22 cellular contexts compared by ENCODE assay signal in the genomic region with DNA sequence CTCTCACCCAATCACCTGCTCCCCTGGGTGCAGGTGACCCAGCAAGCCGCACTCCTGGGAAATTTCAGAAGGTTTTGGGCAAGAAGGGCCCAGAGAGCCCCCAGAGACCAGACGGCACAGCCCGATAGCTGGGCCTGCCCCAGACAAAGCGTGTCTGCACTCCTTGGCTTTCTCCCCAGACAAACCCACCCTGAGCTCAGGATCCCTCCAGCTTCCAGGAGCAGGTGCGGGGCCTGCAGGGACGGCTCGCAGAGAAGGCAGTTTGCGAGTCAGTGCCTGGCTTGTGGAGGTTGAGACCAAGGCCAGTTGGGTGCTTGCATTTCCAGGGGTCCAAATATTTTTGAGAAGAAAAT. TPM values are rescaled to one million over a fixed set of nuclear protein-coding genes. Genes with fewer than 3 reads are reported as not detected.
DNase-seq lines count a peak whose midpoint lies in the region; ATAC-seq, FAIRE-seq and TF ChIP-seq lines count a peak whose summit lies in the region.
"Had no signal": no experiment of that assay in that cellular context is flagged by ENCODE, and none has a peak within 500 bp of the region (broad histone marks: within the 10 kb centered on the region; RNA-seq: fewer than 3 reads in every experiment).

No MANE protein-coding gene starts in this region.

- H3K4me1 Mint-ChIP-seq in stimulated activated naive B cell treated with anti-CD40 and anti-IgM and Interleukin-4, amounts not matched to agents 10 μg/mL and 1 μg/mL and 100 μg/mL, for 72 hours = peaks cover 32 to 62% of the 10 kb centered on the region in 2 donors
- peaks cover 6% of the 10 kb centered on the region for H3K4me1 Mint-ChIP-seq in activated T-cell treated with anti-CD3 and anti-CD28 coated beads, Interleukin-2, amount 50 U/mL, for 24 hours (ENCODE audit: low read depth)

- peaks cover 0 to 92% (median 71%) of the 10 kb centered on the region in 11 experiments; a peak in 20 of 22 replicates for H4K20me1 ChIP-seq in BLaER1 treated with 17β-estradiol and CSF1 and Interleukin-3, amounts not matched to agents 10 nM and 100 nM
- H4K20me1 ChIP-seq in OCI-LY1 (ENCODE audit: insufficient read depth, low read length) (no peaks in the 10 kb centered on the region), GM12878 (ENCODE audit: control insufficient read depth, insufficient read depth) (no peaks in the 10 kb centered on the region)

- POLR2A ChIA-PET in GM12878 (lab: Charles Lee) = no interaction called here

- H3K27ac ChIP-seq in BLaER1 treated with 17β-estradiol and CSF1 and Interleukin-3, amounts not matched to agents 10 nM and 100 nM = no peak overlapping the region
- H3K27ac ChIP-seq in OCI-LY1 (ENCODE audit: low read depth, low read length, poor library complexity, severe bottlenecking) (peak overlapping the region; percentile 31), GM12878 (ENCODE audit: control insufficient read depth, insufficient read depth) (no peak overlapping the region), gastroesophageal sphincter (no peak overlapping the region)
- H3K27ac ChIP-seq: A549, SJCRH30 had no signal

- peaks cover 18 to 96% (median 91%) of the 10 kb centered on the region in 10 experiments for H3K4me1 ChIP-seq in BLaER1 treated with 17β-estradiol and CSF1 and Interleukin-3, amounts not matched to agents 10 nM and 100 nM
- H3K4me1 ChIP-seq in OCI-LY1 (ENCODE audit: insufficient read depth, low read length, severe bottlenecking) (peaks cover 39% of the 10 kb centered on the region), GM12878 (ENCODE audit: control insufficient read depth, insufficient read depth, low read length) (peaks cover 17% of the 10 kb centered on the region), gastroesophageal sphincter (peaks cover 0 to 54% (median 7%) of the 10 kb centered on the region in 3 donors)
- H3K4me1 ChIP-seq: A549 had no signal

- peak overlapping the region in 10 of 11 experiments; percentile 43 to 92 (median 72); a peak in 18 of 22 replicates for H3K4me2 ChIP-seq in BLaER1 treated with 17β-estradiol and CSF1 and Interleukin-3, amounts not matched to agents 10 nM and 100 nM
- peak overlapping the region; percentile 49; the same call in 1 of the 2 replicates for H3K4me2 ChIP-seq in OCI-LY1 (ENCODE audit: low read length)
- 0 out of 2 replicates have a peak overlapping the region, but pooled peaks have one; percentile 25 for H3K4me2 ChIP-seq in GM12878 (ENCODE audit: control insufficient read depth, insufficient read depth)
- H3K4me2 ChIP-seq: A549, GM23338 had no signal

- H3F3A ChIP-seq in OCI-LY1 (ENCODE audit: insufficient read depth, low read length) = no peaks in the 10 kb centered on the region

- no peaks in the 10 kb centered on the region for H3K9me2 ChIP-seq in OCI-LY1 (ENCODE audit: low read depth, low read length)

- SMC1A ChIA-PET in GM12878 (lab: Charles Lee; ENCODE audit: uncharacterized antibody, unreplicated experiment) = no interaction called here

- H3K4me3 ChIP-seq in BLaER1 treated with 17β-estradiol and CSF1 and Interleukin-3, amounts not matched to agents 10 nM and 100 nM = peak overlapping the region in 4 of 10 experiments; percentile 8 to 18 (median 10); a peak in 4 of 20 replicates
- H3K4me3 ChIP-seq in OCI-LY1 (ENCODE audit: low read depth, low read length, poor library complexity, severe bottlenecking) (no peak overlapping the region), GM12878 (no peak overlapping the region), gastroesophageal sphincter (no peak overlapping the region)
- H3K4me3 ChIP-seq: A549, GM23338, HAP-1, SJCRH30 had no signal

- no peak for TF ChIP-seq POLR2A in GM12878 (IDR thresholded peaks at IDR 0.05; ENCODE audit: low read depth, low read length)
- no peak for TF ChIP-seq POLR2A in gastroesophageal sphincter (IDR thresholded peaks at IDR 0.05)

- no peaks in the 10 kb centered on the region for H3K36me3 ChIP-seq in BLaER1 treated with 17β-estradiol and CSF1 and Interleukin-3, amounts not matched to agents 10 nM and 100 nM
- H3K36me3 ChIP-seq in OCI-LY1 (ENCODE audit: insufficient read depth, low read length) = no peaks in the 10 kb centered on the region
- H3K36me3 ChIP-seq in GM12878 (ENCODE audit: control insufficient read depth in 2 of 2, insufficient read depth in 2 of 2, low read length in 1 of 2) = no peaks in the 10 kb centered on the region
- H3K36me3 ChIP-seq in gastroesophageal sphincter = peaks cover 0 to 15% of the 10 kb centered on the region in 2 donors
- H3K36me3 ChIP-seq: BE2C, HAP-1 had no signal

- no TSS peak for BruUV-seq in GM12878 (replicated peaks; lab: Mats Ljungman, UMichigan)

- no peak overlapping the region for H3K27ac Mint-ChIP-seq in stimulated activated naive B cell treated with anti-CD40 and anti-IgM and Interleukin-4, amounts not matched to agents 10 μg/mL and 1 μg/mL and 100 μg/mL, for 72 hours
- no peak overlapping the region for H3K27ac Mint-ChIP-seq in activated T-cell treated with anti-CD3 and anti-CD28 coated beads, Interleukin-2, amount 50 U/mL, for 24 hours
- H3K27ac Mint-ChIP-seq: CD4-positive, alpha-beta T cell; T-helper 1 cell treated with Interleukin-12 subunit alpha and Interleukin-12 subunit beta and Interleukin-4 antibody, amounts not matched to agents 30 μg/mL and 1 μg/mL, for 36 hours had no signal

- in situ Hi-C loops in GM12878 (cut with MboI) = no loop called here

- CTCF ChIA-PET in GM12878 (lab: Yijun Ruan, JAX) = interaction anchor here (0.6 kb wide), 1 partner anchor 350 kb away, joined by 3 read pairs; no protein-coding TSS in a partner anchor

- H3K27me3 Mint-ChIP-seq in stimulated activated naive B cell treated with anti-CD40 and anti-IgM and Interleukin-4, amounts not matched to agents 10 μg/mL and 1 μg/mL and 100 μg/mL, for 72 hours = peaks cover 31 to 40% of the 10 kb centered on the region in 2 donors
- H3K27me3 Mint-ChIP-seq in activated T-cell treated with anti-CD3 and anti-CD28 coated beads, Interleukin-2, amount 50 U/mL, for 24 hours = peaks cover 9% of the 10 kb centered on the region
- H3K27me3 Mint-ChIP-seq: CD4-positive, alpha-beta T cell had no signal

- DNase-seq in GM12878 (ENCODE audit: low read depth, low spot score) = no peak
- no peak for DNase-seq in stimulated activated naive B cell treated with anti-CD40 and anti-IgM and Interleukin-4, amounts not matched to agents 10 μg/mL and 1 μg/mL and 100 μg/mL, for 72 hours
- DNase-seq in activated T-cell treated with anti-CD3 and anti-CD28 coated beads, Interleukin-2, amount 50 U/mL, for 24 hours = no peak
- DNase-seq: CD4-positive, alpha-beta T cell; COR-L47; DMS79; MV-4-11; NCI-H1694; NCI-H2081; NCI-H446 had no signal

- no peak for ATAC-seq in GM12878
- ATAC-seq in stimulated activated naive B cell treated with anti-CD40 and anti-IgM and Interleukin-4, amounts not matched to agents 10 μg/mL and 1 μg/mL and 100 μg/mL, for 72 hours (replicated peaks) = peak; percentile 6 to 12
- ATAC-seq in gastroesophageal sphincter = no peak
- no peak for ATAC-seq in GM21825 (IDR thresholded peaks at IDR 0.05; ENCODE audit: unreplicated experiment)
- ATAC-seq: A549, GM23338, Panc1 had no signal

- H3K9ac ChIP-seq in BLaER1 treated with 17β-estradiol and CSF1 and Interleukin-3, amounts not matched to agents 10 nM and 100 nM = no peak overlapping the region
- H3K9ac ChIP-seq in OCI-LY1 (ENCODE audit: low read length) (no peak overlapping the region), GM12878 (ENCODE audit: control insufficient read depth, insufficient read depth, low read length) (no peak overlapping the region)

- no peak overlapping the region for H2AFZ ChIP-seq in OCI-LY1 (ENCODE audit: low read length)
- H2AFZ ChIP-seq in GM12878 (ENCODE audit: control insufficient read depth, low read depth, low read length) = no peak overlapping the region
- H2AFZ ChIP-seq: GM23338 had no signal

- TF ChIP-seq CTCF in OCI-LY1 (IDR thresholded peaks at IDR 0.05; ENCODE audit: low read length) (no peak), GM12878 (IDR thresholded peaks at IDR 0.05 in 2 of 3, conservative IDR thresholded peaks at IDR 0.05 in 1 of 3; ENCODE audit: control insufficient read depth in 2 of 3, extremely low read depth in 1 of 3, insufficient read depth in 1 of 3, low read depth in 3 of 3, low read length in 3 of 3) (no peak), gastroesophageal sphincter (IDR thresholded peaks at IDR 0.05) (no peak)

- intact Hi-C loops in GM12878 (cut with micrococcal nuclease; ENCODE audit: unreplicated experiment) = no loop called here

- H3K9me3 Mint-ChIP-seq in stimulated activated naive B cell treated with anti-CD40 and anti-IgM and Interleukin-4, amounts not matched to agents 10 μg/mL and 1 μg/mL and 100 μg/mL, for 72 hours = no peaks in the 10 kb centered on the region
- H3K9me3 Mint-ChIP-seq in activated T-cell treated with anti-CD3 and anti-CD28 coated beads, Interleukin-2, amount 50 U/mL, for 24 hours = no peaks in the 10 kb centered on the region
- H3K9me3 Mint-ChIP-seq: CD4-positive, alpha-beta T cell; GM23338; IgD-negative memory B cell; T-helper 1 cell treated with Interleukin-12 subunit alpha and Interleukin-12 subunit beta and Interleukin-4 antibody, amounts not matched to agents 30 μg/mL and 1 μg/mL, for 36 hours had no signal

- H3K27me3 ChIP-seq in BLaER1 treated with 17β-estradiol and CSF1 and Interleukin-3, amounts not matched to agents 10 nM and 100 nM = peaks cover 81 to 100% (median 99%) of the 10 kb centered on the region in 11 experiments
- H3K27me3 ChIP-seq in OCI-LY1 (ENCODE audit: insufficient read depth, low read length) (peaks cover 7% of the 10 kb centered on the region; the same call in 1 of the 2 replicates), GM12878 (replicated peaks in 1 of 2; ENCODE audit: control insufficient read depth in 2 of 2, insufficient read depth in 2 of 2, low read length in 1 of 2) (peaks cover 3 to 19% of the 10 kb centered on the region in 2 experiments), gastroesophageal sphincter (peaks cover 20% of the 10 kb centered on the region)
- H3K27me3 ChIP-seq: BE2C, SJCRH30 had no signal

- no peaks in the 10 kb centered on the region for H3K9me3 ChIP-seq in BLaER1 treated with 17β-estradiol and CSF1 and Interleukin-3, amounts not matched to agents 10 nM and 100 nM (replicated peaks in 1 of 11)
- no peaks in the 10 kb centered on the region for H3K9me3 ChIP-seq in OCI-LY1 (ENCODE audit: low read length)
- H3K9me3 ChIP-seq in GM12878 (replicated peaks; ENCODE audit: control insufficient read depth, insufficient read depth, low read length) = no peaks in the 10 kb centered on the region
- H3K9me3 ChIP-seq in gastroesophageal sphincter = no peaks in the 10 kb centered on the region
- H3K9me3 ChIP-seq: A549, BE2C, HAP-1, SJCRH30 had no signal

- WGBS in GM12878 (ENCODE audit: insufficient coverage, insufficient replicate concordance, low lambda C conversion rate, missing lambda C conversion rate) = 14% methylated on average over 8 of the region's 8 CpGs
- WGBS in gastroesophageal sphincter (ENCODE audit: low coverage in 1 of 2), 2 donors = 100% methylated on average over 3 of the region's 8 CpGs; no CpG with 5 or more reads in 1 of the 2 donors

- H3K79me2 ChIP-seq in OCI-LY1 (ENCODE audit: insufficient read depth, low read length) (no peaks in the 10 kb centered on the region), GM12878 (ENCODE audit: control insufficient read depth, insufficient read depth, low read length) (no peaks in the 10 kb centered on the region)

- TF ChIP-seq RAD21 in GM12878 (IDR thresholded peaks at IDR 0.05; ENCODE audit: insufficient read depth, low read depth, low read length) = no peak

- no peak for FAIRE-seq in GM12878 (lab: Jason Lieb, UNC)
- FAIRE-seq: A549 had no signal

- no peak for TF ChIP-seq EP300 in GM12878 (IDR thresholded peaks at IDR 0.05; ENCODE audit: borderline replicate concordance in 1 of 2, control insufficient read depth in 1 of 2, low read depth in 2 of 2, low read length in 2 of 2)
- TF ChIP-seq EP300 in gastroesophageal sphincter (IDR thresholded peaks at IDR 0.05) = no peak

- peak overlapping the region in 1 of 2 donors; percentile 79 for H3K4me3 Mint-ChIP-seq in stimulated activated naive B cell treated with anti-CD40 and anti-IgM and Interleukin-4, amounts not matched to agents 10 μg/mL and 1 μg/mL and 100 μg/mL, for 72 hours
- H3K4me3 Mint-ChIP-seq in activated T-cell treated with anti-CD3 and anti-CD28 coated beads, Interleukin-2, amount 50 U/mL, for 24 hours = no peak overlapping the region
- H3K4me3 Mint-ChIP-seq: CD4-positive, alpha-beta T cell; GM23338; T-helper 1 cell treated with Interleukin-12 subunit alpha and Interleukin-12 subunit beta and Interleukin-4 antibody, amounts not matched to agents 30 μg/mL and 1 μg/mL, for 36 hours had no signal

- RAD21 ChIA-PET in GM12878 (lab: Charles Lee; ENCODE audit: unreplicated experiment) = no interaction called here

- H3K36me3 Mint-ChIP-seq in stimulated activated naive B cell treated with anti-CD40 and anti-IgM and Interleukin-4, amounts not matched to agents 10 μg/mL and 1 μg/mL and 100 μg/mL, for 72 hours = no peaks in the 10 kb centered on the region
- no peaks in the 10 kb centered on the region for H3K36me3 Mint-ChIP-seq in activated T-cell treated with anti-CD3 and anti-CD28 coated beads, Interleukin-2, amount 50 U/mL, for 24 hours (ENCODE audit: low read depth)
- H3K36me3 Mint-ChIP-seq: IgD-negative memory B cell had no signal

RNA-seq across cellular contexts. Expression of a gene that starts 6.7 kb away (rescaled TPM):
- total RNA-seq in GM12878 (2013; cell fraction: nucleolus; rRNA removed) = 4.5 and 5.1 TPM in 2 replicates
- total RNA-seq in GM12878 (2014; rRNA removed) (0.11 and 0.22 TPM in 2 replicates), GM12878 (2014; rRNA removed; fragmentation: Illumina TruSeq; extraction: Trizol) (0.36 and 0.51 TPM in 2 replicates), GM12878 (2021) (0.28 TPM in 1 of 2 replicates, not detected in the other), gastroesophageal sphincter (10 to 100 TPM; 10.6 to 83.2 (median 28.5) TPM)
- 0.42 TPM for polyA plus RNA-seq in GM12878 (2011; ENCODE audit: low read depth)
- polyA plus RNA-seq in GM12878 (2011; rRNA removed) (0.45 and 0.53 TPM in 2 replicates), GM12878 (2014; fragmentation: Illumina TruSeq; extraction: Trizol) (0.24 and 0.32 TPM in 2 replicates), GM12878 (2014; fragmentation: Nextera tagmentation; extraction: Ambion mirVana) (under 1 TPM; 0.10 to 0.18 TPM), GM12878 (2014; rRNA removed) (0.08 and 0.29 TPM in 2 replicates), GM12878 (2016; fragmentation: Nextera tagmentation; extraction: Ambion mirVana) (under 1 TPM in 1 of 2 experiments, not detected in 1; 0.20 TPM)
- polyA plus RNA-seq in GM12878 (2011; cell fraction: cytosol; rRNA removed) = 0.38 and 0.57 TPM in 2 replicates
- 0.61 and 0.78 TPM in 2 replicates for polyA plus RNA-seq in GM12878 (2011; cell fraction: nucleus; rRNA removed)
- 0.76 and 0.88 TPM in 2 replicates for polyA plus RNA-seq in GM12878 (2012)
- 0.51 and 0.77 TPM in 2 replicates for polyA minus RNA-seq in GM12878 (2011; rRNA and poly(A)+ RNA removed)
- not detected in 2 replicates for polyA minus RNA-seq in GM12878 (2011; cell fraction: cytosol; rRNA and poly(A)+ RNA removed)
- polyA minus RNA-seq in GM12878 (2011; cell fraction: nucleus; rRNA and poly(A)+ RNA removed) = 0.24 TPM in 1 of 2 replicates, not detected in the other
- polyA plus RNA-seq: IgD-negative memory B cell had no signal

Comparison
In these comparisons a context has a peak if more than half of its experiments do, and no peak if none do; other contexts are left out.
1. ATAC-seq: peak in stimulated activated naive B cell treated with anti-CD40 and anti-IgM and Interleukin-4, amounts not matched to agents 10 μg/mL and 1 μg/mL and 100 μg/mL, for 72 hours (2 of 2); none in GM12878 (single experiment), gastroesophageal sphincter (single experiment) and GM21825 (single experiment).
2. Peak in every context shown above with its lines, with median percentiles within 50 percentile points of each other: H3K4me2 ChIP-seq.